In genomic region chrX:29662759-29663503, GRCh38 we compare ENCODE assay signal across 8 cellular contexts.
DNase-seq lines count a peak whose midpoint lies in the region; ATAC-seq and TF ChIP-seq lines count a peak whose summit lies in the region.

No MANE protein-coding gene starts in this region.

- H3K4me3 Mint-ChIP-seq in Calu3 (ENCODE audit: low read depth, unreplicated experiment): peak overlapping the region; percentile 17

- no peaks in the 10 kb centered on the region for H3K4me1 ChIP-seq in body of pancreas

- TF ChIP-seq POLR2A in body of pancreas (IDR thresholded peaks at IDR 0.05): no peak

- TF ChIP-seq CTCF in Calu3 (IDR thresholded peaks at IDR 0.05; ENCODE audit: unreplicated experiment) (no peak), body of pancreas (IDR thresholded peaks at IDR 0.05) (no peak)

- H3K4me1 Mint-ChIP-seq in Calu3 (ENCODE audit: low read depth, unreplicated experiment): peaks cover 24% of the 10 kb centered on the region

- WGBS in body of pancreas, 2 donors: 40 to 41% methylated on average over 4 of the region's 4 CpGs

- H3K27me3 ChIP-seq in body of pancreas: no peaks in the 10 kb centered on the region

- H3K27me3 Mint-ChIP-seq in Calu3 (ENCODE audit: unreplicated experiment): no peaks in the 10 kb centered on the region

- ATAC-seq in HG02571 (IDR thresholded peaks at IDR 0.05; ENCODE audit: unreplicated experiment) (peak; percentile 64), body of pancreas (no peak)

- CTCF ChIA-PET in Calu3 (lab: Charles Lee): no interaction called here

- DNase-seq in Calu3: peak; percentile 70
- DNase-seq in OCI-M1 (lab: John Stamatoyannopoulos, UW): peak; percentile 58
- peak; percentile 76 for DNase-seq in glomerular endothelial cell (ENCODE audit: extremely low read depth, low read depth, low spot score)
- DNase-seq in activated naive CD4-positive, alpha-beta T cell (lab: John Stamatoyannopoulos, UW): no peak
- DNase-seq in body of pancreas: no peak
- no peak for DNase-seq in activated CD8-positive, alpha-beta memory T cell treated with anti-CD3 and anti-CD28 coated beads, Interleukin-2, amount 50 U/mL, for 48 hours
- no peak for DNase-seq in NCI-H82 (lab: John Stamatoyannopoulos, UW)

- H3K36me3 ChIP-seq in body of pancreas (replicated peaks in 1 of 2; ENCODE audit: insufficient read depth in 1 of 2, low read depth in 2 of 2): no peaks in the 10 kb centered on the region

- intact Hi-C loops in Calu3 (cut with micrococcal nuclease; ENCODE audit: unreplicated experiment) (no loop called here), body of pancreas (cut with DNase I) (no loop called here)

- H3K9me3 Mint-ChIP-seq in Calu3 (ENCODE audit: low read depth, unreplicated experiment): no peaks in the 10 kb centered on the region

- H3K4me3 ChIP-seq in body of pancreas: no peak overlapping the region

- BruUV-seq in Calu3 (replicated peaks; lab: Mats Ljungman, UMichigan): no TSS peak

- H3K27ac ChIP-seq in body of pancreas: no peak overlapping the region

- H3K27ac Mint-ChIP-seq in Calu3 (ENCODE audit: unreplicated experiment): peak overlapping the region; percentile 95

- H3K9me3 ChIP-seq in body of pancreas: no peaks in the 10 kb centered on the region

- H3K36me3 Mint-ChIP-seq in Calu3 (ENCODE audit: insufficient read depth, unreplicated experiment): peaks cover 15% of the 10 kb centered on the region

Comparison
In these comparisons a context has a peak if more than half of its experiments do, and no peak if none do; other contexts are left out.
1. DNase-seq: peak in Calu3 (single experiment), OCI-M1 (single experiment) and glomerular endothelial cell (single experiment); none in activated naive CD4-positive, alpha-beta T cell (0 of 4), body of pancreas (0 of 4), activated CD8-positive, alpha-beta memory T cell treated with anti-CD3 and anti-CD28 coated beads, Interleukin-2, amount 50 U/mL, for 48 hours (single experiment) and NCI-H82 (single experiment).